In genomic region chr16:51875834-51876725, GRCh38 we compare ENCODE assay signal across 31 cellular contexts.
DNase-seq lines count a peak whose midpoint lies in the region; TF ChIP-seq lines count a peak whose summit lies in the region.
"Had no signal": no experiment of that assay in that cellular context is flagged by ENCODE, and none has a peak within 500 bp of the region (broad histone marks: within the 10 kb centered on the region; RNA-seq: fewer than 3 reads in every experiment).

No MANE protein-coding gene starts in this region.

- H3K27me3 ChIP-seq in breast epithelium: no peaks in the 10 kb centered on the region
- H3K27me3 ChIP-seq: sigmoid colon had no signal

- CTCF ChIA-PET in MCF 10A (lab: Yijun Ruan, JAX): interaction anchor here (0.6 kb wide), 1 partner anchor 102 kb away, joined by 3 read pairs; no protein-coding TSS in a partner anchor

- POLR2A ChIA-PET in MCF 10A (lab: Yijun Ruan, JAX): no interaction called here

- BruUV-seq in MCF 10A (replicated peaks; lab: Mats Ljungman, UMichigan): no TSS peak

- DNase-seq in MCF 10A (ENCODE audit: unreplicated experiment) (peak; percentile 25), breast epithelium (ENCODE audit: low spot score in 2 of 2) (no peak), fibroblast of peridontal ligament (ENCODE audit: extremely low read depth) (peak; percentile 35), DMS 273 (lab: John Stamatoyannopoulos, UW; ENCODE audit: unreplicated experiment) (no peak), A172 (ENCODE audit: low spot score) (no peak), UCSD-AML1 (lab: John Stamatoyannopoulos, UW; ENCODE audit: unreplicated experiment) (no peak)
- no peak for DNase-seq in activated effector memory CD4-positive, alpha-beta T cell treated with anti-CD3 and anti-CD28 coated beads, Interleukin-2, amount 50 U/mL, for 16 hours
- DNase-seq: activated CD4-positive, alpha-beta T cell treated with anti-CD3 and anti-CD28 coated beads, Interleukin-2, amount 50 U/mL, for 48 hours; activated CD4-positive, CD25-positive, alpha-beta regulatory T cell treated with anti-CD3 and anti-CD28 coated beads, Interleukin-2, amount 50 U/mL, for 72 hours; activated naive CD4-positive, alpha-beta T cell treated with Interleukin-2 at 50 U/mL for 16 hours; Caco-2; DMS79 treated with DMSO at 0.1 percent for 48 hours; GF-D8; HFFc6; islet precursor cell; KG1; left ventricle myocardium superior; MM.1S; naive B cell; NCI-H2029; occipital lobe; OCI-M1; psoas muscle; sigmoid colon; stimulated activated CD4-positive, alpha-beta T cell treated with anti-CD3 and anti-CD28 coated beads, Interleukin-4, amount 100 ng/mL, for 24 hours; T-helper 17 cell; trophoblast cell had no signal

- H3K27me3 Mint-ChIP-seq in MCF 10A (ENCODE audit: insufficient read depth, unreplicated experiment) (no peaks in the 10 kb centered on the region), nephron (ENCODE audit: low read depth) (no peaks in the 10 kb centered on the region)
- H3K27me3 Mint-ChIP-seq: central memory CD8-positive, alpha-beta T cell; naive B cell; T-helper 17 cell had no signal

- H3K36me3 Mint-ChIP-seq in MCF 10A (ENCODE audit: insufficient read depth, unreplicated experiment) (no peaks in the 10 kb centered on the region), nephron (ENCODE audit: low read depth) (no peaks in the 10 kb centered on the region)
- H3K36me3 Mint-ChIP-seq: naive B cell had no signal

- no peaks in the 10 kb centered on the region for H3K9me3 Mint-ChIP-seq in MCF 10A (ENCODE audit: unreplicated experiment)
- H3K9me3 Mint-ChIP-seq in nephron: no peaks in the 10 kb centered on the region
- H3K9me3 Mint-ChIP-seq: HFFc6 had no signal

- H3K9me3 ChIP-seq in breast epithelium: no peaks in the 10 kb centered on the region
- H3K9me3 ChIP-seq: Caco-2, psoas muscle, sigmoid colon had no signal

- intact Hi-C loops in MCF 10A (cut with micrococcal nuclease) (no loop called here), breast epithelium (cut with DNase I; ENCODE audit: low total_unique reads) (no loop called here)

- no peak overlapping the region for H3K4me3 Mint-ChIP-seq in MCF 10A (ENCODE audit: unreplicated experiment)
- peak overlapping the region in 1 of 3 experiments; percentile 24 for H3K4me3 Mint-ChIP-seq in nephron
- H3K4me3 Mint-ChIP-seq: central memory CD8-positive, alpha-beta T cell; HFFc6; naive B cell; T-helper 17 cell had no signal

- TF ChIP-seq CTCF in MCF 10A (IDR thresholded peaks at IDR 0.05; ENCODE audit: unreplicated experiment): no peak
- TF ChIP-seq CTCF in breast epithelium (IDR thresholded peaks at IDR 0.05): no peak
- no peak for TF ChIP-seq CTCF in nephron (IDR thresholded peaks at IDR 0.05; ENCODE audit: unreplicated experiment in 3 of 3)

- H3K4me1 Mint-ChIP-seq in MCF 10A (ENCODE audit: insufficient read depth, unreplicated experiment) (peaks cover 22% of the 10 kb centered on the region), nephron (peaks cover 29% of the 10 kb centered on the region)
- H3K4me1 Mint-ChIP-seq: central memory CD8-positive, alpha-beta T cell; naive B cell; T-helper 17 cell had no signal

- TF ChIP-seq POLR2A in breast epithelium (IDR thresholded peaks at IDR 0.05): no peak

- H3K27ac Mint-ChIP-seq in MCF 10A (ENCODE audit: low read depth, unreplicated experiment) (no peak overlapping the region), nephron (peak overlapping the region in 2 of 3 experiments; percentile 51 to 76)
- H3K27ac Mint-ChIP-seq: HFFc6, T-helper 17 cell had no signal

- H3K36me3 ChIP-seq in breast epithelium: no peaks in the 10 kb centered on the region
- H3K36me3 ChIP-seq: sigmoid colon had no signal

- H3K4me3 ChIP-seq in breast epithelium: no peak overlapping the region
- H3K4me3 ChIP-seq: psoas muscle, sigmoid colon had no signal

- H3K4me1 ChIP-seq in breast epithelium: no peaks in the 10 kb centered on the region
- H3K4me1 ChIP-seq: Caco-2, psoas muscle, sigmoid colon had no signal

- no peak overlapping the region for H3K27ac ChIP-seq in breast epithelium
- H3K27ac ChIP-seq: 22Rv1, C4-2B, psoas muscle, sigmoid colon had no signal

Comparison
In these comparisons a context has a peak if more than half of its experiments do, and no peak if none do; other contexts are left out.
1. DNase-seq: peak in MCF 10A (single experiment) and fibroblast of peridontal ligament (single experiment); none in breast epithelium (0 of 2), DMS 273 (single experiment), A172 (single experiment), activated effector memory CD4-positive, alpha-beta T cell treated with anti-CD3 and anti-CD28 coated beads, Interleukin-2, amount 50 U/mL, for 16 hours (single experiment) and UCSD-AML1 (single experiment).